35 cellular contexts compared by ENCODE assay signal in the genomic region with DNA sequence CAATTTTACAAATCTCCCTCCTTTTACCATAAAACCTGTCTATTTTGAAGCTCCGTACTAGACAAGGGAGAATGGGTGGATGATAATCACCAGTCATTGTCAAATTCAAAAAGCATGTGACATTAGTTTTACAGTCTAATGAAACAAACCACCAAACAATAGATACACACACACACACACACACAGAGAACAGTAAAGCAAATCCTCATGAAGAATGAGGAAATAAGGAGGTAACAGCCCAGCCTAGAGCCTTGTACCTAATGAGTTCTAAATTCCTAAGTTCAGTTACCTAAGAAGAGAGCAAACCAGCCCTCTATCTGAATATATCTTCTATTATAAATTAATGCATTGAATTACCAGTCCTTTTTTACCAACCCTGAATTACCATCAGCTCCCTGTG.
"Had no signal": no experiment of that assay in that cellular context is flagged by ENCODE, and none has a peak within 500 bp of the region (broad histone marks: within the 10 kb centered on the region; RNA-seq: fewer than 3 reads in every experiment).

No MANE protein-coding gene starts in this region.

- H3K27ac Mint-ChIP-seq: activated B cell treated with CpG ODN at 0.5 μM for 24 hours; activated CD4-positive, alpha-beta memory T cell treated with anti-CD3 and anti-CD28 coated beads for 36 hours; activated CD4-positive, alpha-beta T cell treated with anti-CD3 and anti-CD28 coated beads, Interleukin-2, amount 10 ng/mL, durations not matched to agents 24 days and 14 days; activated CD8-positive, alpha-beta T cell treated with anti-CD3 and anti-CD28 coated beads for 36 hours; activated naive CD4-positive, alpha-beta T cell treated with anti-CD3 and anti-CD28 coated beads for 36 hours; activated naive CD4-positive, alpha-beta T cell treated with anti-CD3 and anti-CD28 coated beads, Interleukin-2, amount 50 U/mL, for 72 hours; activated naive CD8-positive, alpha-beta T cell treated with anti-CD3 and anti-CD28 coated beads for 36 hours; activated T-cell treated with anti-CD3 and anti-CD28 coated beads, Interleukin-2, amount 50 U/mL, for 72 hours; activated T-helper 1 cell treated with anti-CD3 and anti-CD28 coated beads, Interleukin-12 subunit alpha, Interleukin-12 subunit beta, Interleukin-2, Interleukin-4 antibody, amounts not matched to agents 30 ng/mL and 10 ng/mL and 1 ng/mL, durations not matched to agents 14 hours and 24 hours and 36 hours; activated T-helper 17 cell treated with anti-CD3 and anti-CD28 coated beads, Interleukin-2, amount 50 U/mL, for 72 hours; T-helper 1 cell treated with Interleukin-12 subunit alpha and Interleukin-12 subunit beta and Interleukin-4 antibody, amounts not matched to agents 30 μg/mL and 1 μg/mL, for 36 hours; T-helper 2 cell treated with Interferon-gamma antibody and Interleukin-4, amounts not matched to agents 5 μg/mL and 100 μg/mL, for 36 hours had no signal

- H3K36me3 ChIP-seq: adrenal gland, brain microvascular endothelial cell, breast epithelium had no signal

- H3K9me3 ChIP-seq: adrenal gland, body of pancreas, breast epithelium had no signal

- DNase-seq: activated B cell treated with CpG ODN at 0.5 μM for 24 hours; activated CD4-positive, alpha-beta memory T cell treated with anti-CD3 and anti-CD28 coated beads for 36 hours; activated CD4-positive, alpha-beta T cell treated with anti-CD3 and anti-CD28 coated beads for 4 hours; activated CD4-positive, alpha-beta T cell treated with anti-CD3 and anti-CD28 coated beads, Interleukin-2, amount 10 ng/mL, durations not matched to agents 24 days and 14 days; activated CD4-positive, alpha-beta T cell treated with anti-CD3 and anti-CD28 coated beads, Interleukin-2, amount 50 U/mL, for 1 hour; activated CD4-positive, alpha-beta T cell treated with anti-CD3 and anti-CD28 coated beads, Interleukin-2, amount 50 U/mL, for 4 hours; activated CD4-positive, CD25-positive, alpha-beta regulatory T cell treated with anti-CD3 and anti-CD28 coated beads, Interleukin-2, amount 50 U/mL, for 72 hours; activated CD8-positive, alpha-beta memory T cell treated with anti-CD3 and anti-CD28 coated beads, Interleukin-2, amount 50 U/mL, for 4 hours; activated CD8-positive, alpha-beta T cell treated with anti-CD3 and anti-CD28 coated beads for 36 hours; activated effector memory CD4-positive, alpha-beta T cell treated with anti-CD3 and anti-CD28 coated beads, Interleukin-2, amount 50 U/mL, for 16 hours; activated gamma-delta T cell treated with Interleukin-2 at 50 U/mL for 16 hours; activated naive CD4-positive, alpha-beta T cell; activated naive CD4-positive, alpha-beta T cell treated with anti-CD3 and anti-CD28 coated beads for 36 hours; activated naive CD4-positive, alpha-beta T cell treated with anti-CD3 and anti-CD28 coated beads, Interleukin-2, amount 50 U/mL, for 16 hours; activated naive CD8-positive, alpha-beta T cell treated with anti-CD3 and anti-CD28 coated beads for 36 hours; activated T-cell treated with anti-CD3 and anti-CD28 coated beads for 4 hours; activated T-cell treated with anti-CD3 and anti-CD28 coated beads, Interleukin-2, amount 50 U/mL, for 1 hour; activated T-cell treated with anti-CD3 and anti-CD28 coated beads, Interleukin-2, amount 50 U/mL, for 4 hours; activated T-cell treated with anti-CD3 and anti-CD28 coated beads, Interleukin-2, amount 50 U/mL, for 72 hours; adrenal gland; amniotic stem cell; aorta; body of pancreas; brain microvascular endothelial cell; central memory CD4-positive, alpha-beta T cell; T-helper 1 cell; T-helper 2 cell; T-helper 9 cell had no signal

- H3K4me3 Mint-ChIP-seq: activated B cell treated with CpG ODN at 0.5 μM for 24 hours; activated CD4-positive, alpha-beta memory T cell treated with anti-CD3 and anti-CD28 coated beads for 36 hours; activated CD4-positive, alpha-beta T cell treated with anti-CD3 and anti-CD28 coated beads, Interleukin-2, amount 10 ng/mL, durations not matched to agents 24 days and 14 days; activated CD8-positive, alpha-beta T cell treated with anti-CD3 and anti-CD28 coated beads for 36 hours; activated naive CD4-positive, alpha-beta T cell treated with anti-CD3 and anti-CD28 coated beads for 36 hours; activated naive CD8-positive, alpha-beta T cell treated with anti-CD3 and anti-CD28 coated beads for 36 hours; activated T-cell treated with anti-CD3 and anti-CD28 coated beads, Interleukin-2, amount 50 U/mL, for 4 hours; activated T-cell treated with anti-CD3 and anti-CD28 coated beads, Interleukin-2, amount 50 U/mL, for 72 hours; activated T-helper 1 cell treated with anti-CD3 and anti-CD28 coated beads, Interleukin-12 subunit alpha, Interleukin-12 subunit beta, Interleukin-2, Interleukin-4 antibody, amounts not matched to agents 30 ng/mL and 10 ng/mL and 1 ng/mL, durations not matched to agents 14 hours and 24 hours and 36 hours; activated T-helper 17 cell treated with anti-CD3 and anti-CD28 coated beads, Interleukin-2, amount 50 U/mL, for 72 hours; T-helper 1 cell treated with Interleukin-12 subunit alpha and Interleukin-12 subunit beta and Interleukin-4 antibody, amounts not matched to agents 30 μg/mL and 1 μg/mL, for 36 hours; T-helper 2 cell treated with Interferon-gamma antibody and Interleukin-4, amounts not matched to agents 5 μg/mL and 100 μg/mL, for 36 hours had no signal

- H3K4me1 Mint-ChIP-seq: activated B cell treated with CpG ODN at 0.5 μM for 24 hours; activated T-helper 17 cell treated with anti-CD3 and anti-CD28 coated beads, Interleukin-2, amount 50 U/mL, for 72 hours had no signal

- H3K27me3 Mint-ChIP-seq: activated CD4-positive, alpha-beta T cell treated with anti-CD3 and anti-CD28 coated beads, Interleukin-2, amount 10 ng/mL, durations not matched to agents 24 days and 14 days; activated CD8-positive, alpha-beta T cell treated with anti-CD3 and anti-CD28 coated beads for 36 hours; activated naive CD8-positive, alpha-beta T cell treated with anti-CD3 and anti-CD28 coated beads for 36 hours had no signal

- H3K27me3 ChIP-seq: adrenal gland, body of pancreas, brain microvascular endothelial cell, breast epithelium had no signal

- H3K4me3 ChIP-seq: adrenal gland, body of pancreas, breast epithelium had no signal

- ATAC-seq: activated CD8-positive, alpha-beta T cell treated with anti-CD3 and anti-CD28 coated beads for 36 hours; activated naive CD4-positive, alpha-beta T cell treated with anti-CD3 and anti-CD28 coated beads, Interleukin-2, amount 50 U/mL, for 72 hours; activated T-cell treated with anti-CD3 and anti-CD28 coated beads, Interleukin-2, amount 50 U/mL, for 4 hours; activated T-cell treated with anti-CD3 and anti-CD28 coated beads, Interleukin-2, amount 50 U/mL, for 72 hours; activated T-helper 17 cell treated with anti-CD3 and anti-CD28 coated beads, Interleukin-2, amount 50 U/mL, for 72 hours; body of pancreas had no signal

- H3K4me1 ChIP-seq: body of pancreas, breast epithelium had no signal

- H3K27ac ChIP-seq: adrenal gland, body of pancreas, brain microvascular endothelial cell, breast epithelium, VCaP had no signal
